Comparison of ENCODE assay signal across 9 cellular contexts in genomic region chr18:79952457-79952995, GRCh38. TPM values are rescaled to one million over a fixed set of nuclear protein-coding genes. Genes with fewer than 3 reads are reported as not detected.
A peak's percentile ranks its signal among the peaks of the same experiment; 100 is the strongest.
DNase-seq lines count a peak whose midpoint lies in the region; ATAC-seq and TF ChIP-seq lines count a peak whose summit lies in the region.
"Had no signal": no experiment of that assay in that cellular context is flagged by ENCODE, and none has a peak within 500 bp of the region (broad histone marks: within the 10 kb centered on the region; RNA-seq: fewer than 3 reads in every experiment).

No MANE protein-coding gene starts in this region.

- H3K36me3 Mint-ChIP-seq in T-cell, result peaks cover 7% of the 10 kb centered on the region

- peaks cover 34% of the 10 kb centered on the region for H3K79me2 ChIP-seq in DOHH2 (ENCODE audit: control insufficient read depth, low read length)

- peaks cover 22% of the 10 kb centered on the region for H3K36me3 ChIP-seq in DOHH2 (ENCODE audit: control insufficient read depth, low read length)
- H3K36me3 ChIP-seq in heart right ventricle, result peaks cover 0 to 20% (median 0%) of the 10 kb centered on the region in 9 donors
- H3K36me3 ChIP-seq in sigmoid colon, result peaks cover 0 to 7% (median 0%) of the 10 kb centered on the region in 4 donors

- ATAC-seq in T-cell (replicated peaks in 1 of 4), result no peak
- peak in 2 of 8 donors; percentile 1 to 58 for ATAC-seq in heart right ventricle
- ATAC-seq in HG03342 (IDR thresholded peaks at IDR 0.05; ENCODE audit: unreplicated experiment), result no peak
- ATAC-seq in HG02798 (IDR thresholded peaks at IDR 0.05; ENCODE audit: poor library complexity, unreplicated experiment), result no peak
- ATAC-seq in HG02588 (IDR thresholded peaks at IDR 0.05; ENCODE audit: unreplicated experiment), result no peak

- H3K27ac ChIP-seq in DOHH2 (ENCODE audit: low read depth, low read length) (no peak overlapping the region), heart right ventricle (peak overlapping the region in 2 of 10 donors; percentile 63 to 93), sigmoid colon (peak overlapping the region in 2 of 4 donors; percentile 87 to 88)

- POLR2A ChIA-PET in T-cell (lab: Charles Lee), result no interaction called here

- H3K4me3 Mint-ChIP-seq in T-cell, result peak overlapping the region; percentile 17 to 40 (median 28)

- no peak for TF ChIP-seq POLR2A in sigmoid colon (IDR thresholded peaks at IDR 0.05)

- no peak for TF ChIP-seq CTCF in DOHH2 (IDR thresholded peaks at IDR 0.05; ENCODE audit: low read depth, low read length, poor library complexity, severe bottlenecking)
- TF ChIP-seq CTCF in heart right ventricle (IDR thresholded peaks at IDR 0.05), result no peak
- TF ChIP-seq CTCF in sigmoid colon (IDR thresholded peaks at IDR 0.05), result no peak

- H3K27me3 ChIP-seq in DOHH2 (ENCODE audit: control insufficient read depth, low read length) (peaks cover 6% of the 10 kb centered on the region), heart right ventricle (no peaks in the 10 kb centered on the region), sigmoid colon (no peaks in the 10 kb centered on the region)

- WGBS in heart right ventricle, 2 donors, result 23 to 42% methylated on average over 43 of the region's 43 CpGs
- 11 to 25% methylated on average over 43 of the region's 43 CpGs for WGBS in sigmoid colon, 2 donors

- peaks cover 42% of the 10 kb centered on the region for H3K4me1 ChIP-seq in DOHH2 (ENCODE audit: control insufficient read depth, low read length)
- H3K4me1 ChIP-seq in heart right ventricle, result peaks cover 6 to 46% (median 30%) of the 10 kb centered on the region in 9 donors
- peaks cover 0 to 45% (median 30%) of the 10 kb centered on the region in 4 donors for H3K4me1 ChIP-seq in sigmoid colon

- H3K9me3 Mint-ChIP-seq in T-cell, result no peaks in the 10 kb centered on the region

- peak overlapping the region; percentile 76 for H3K4me3 ChIP-seq in DOHH2 (ENCODE audit: low read length)
- H3K4me3 ChIP-seq in heart right ventricle, result peak overlapping the region; percentile 57 to 95 (median 86)
- H3K4me3 ChIP-seq in sigmoid colon, result peak overlapping the region; percentile 39 to 100 (median 98)

- CTCF ChIA-PET in T-cell (lab: Charles Lee), result interaction anchor here in 1 of 2 donors (0.6 kb wide), 1 partner anchor 430 kb away, joined by 4 read pairs; no protein-coding TSS in a partner anchor

- intact Hi-C loops in heart right ventricle (cut with DNase I), result loop anchor here in 3 of 10 donors (5.0 to 10.0 kb wide), 4 partner anchors 35 to 558 kb away; partner anchors contain the start of genes RBFA (in 2 of the 3), NFATC1 (in 1 of the 3) and TXNL4A (in 1 of the 3)
- intact Hi-C loops in sigmoid colon (cut with DNase I), result loop anchor here (1.0 kb wide), 1 partner anchor 12 kb away; the partner anchor contains the start of gene HSBP1L1

- H3F3A ChIP-seq in DOHH2 (ENCODE audit: control insufficient read depth, insufficient read depth), result peaks cover 12% of the 10 kb centered on the region

- H3K4me2 ChIP-seq in DOHH2 (ENCODE audit: low read length), result peak overlapping the region; percentile 79

- H3K27ac Mint-ChIP-seq in T-cell, result no peak overlapping the region

- peaks cover 24 to 28% (median 27%) of the 10 kb centered on the region in 3 donors for H3K4me1 Mint-ChIP-seq in T-cell

- H3K9me3 ChIP-seq in DOHH2 (ENCODE audit: control insufficient read depth, insufficient read depth, low read length), result no peaks in the 10 kb centered on the region
- no peaks in the 10 kb centered on the region for H3K9me3 ChIP-seq in heart right ventricle
- no peaks in the 10 kb centered on the region for H3K9me3 ChIP-seq in sigmoid colon

- H3K9me2 ChIP-seq in DOHH2 (replicated peaks; ENCODE audit: control insufficient read depth, low read length), result no peaks in the 10 kb centered on the region

- DNase-seq in T-cell, result no peak
- peak in 1 of 2 donors; percentile 35 for DNase-seq in heart right ventricle
- DNase-seq in sigmoid colon, result no peak
- no peak for DNase-seq in OCI-M2 (lab: John Stamatoyannopoulos, UW; ENCODE audit: unreplicated experiment)
- DNase-seq: activated CD4-positive, alpha-beta T cell treated with anti-CD3 and anti-CD28 coated beads for 1 hour had no signal

- TF ChIP-seq EP300 in sigmoid colon (IDR thresholded peaks at IDR 0.05), result no peak

- H3K27me3 Mint-ChIP-seq in T-cell, result no peaks in the 10 kb centered on the region

- H4K20me1 ChIP-seq in DOHH2 (ENCODE audit: control insufficient read depth, insufficient read depth, low read depth, low read length), result peaks cover 18% of the 10 kb centered on the region

RNA-seq across cellular contexts. Expression of gene SLC66A2, which starts 1.1 kb away (rescaled TPM):
- 10 to 100 TPM; 28.4 to 66.5 (median 37.6) TPM for total RNA-seq in T-cell
- total RNA-seq in heart right ventricle, result 10 to 100 TPM; 21.4 to 31.0 (median 23.5) TPM
- 10 to 100 TPM; 28.4 to 32.3 TPM for polyA plus RNA-seq in heart right ventricle
- total RNA-seq in sigmoid colon, result 10 to 100 TPM; 27.3 to 33.2 (median 32.0) TPM
- polyA plus RNA-seq in sigmoid colon, result 10 to 100 TPM; 36.0 to 59.4 (median 49.2) TPM

RNA-seq across cellular contexts. Expression of gene HSBP1L1, which starts 11.9 kb away (rescaled TPM):
- 10 to 100 TPM; 17.3 to 26.6 (median 20.6) TPM for total RNA-seq in T-cell
- total RNA-seq in heart right ventricle, result 10 to 100 TPM in 2 of 10 donors, 1 to 10 TPM in 8; 4.1 to 12.9 (median 6.4) TPM
- polyA plus RNA-seq in heart right ventricle, result 10 to 100 TPM in 1 of 2 donors, 1 to 10 TPM in 1; 3.8 to 56.5 TPM
- total RNA-seq in sigmoid colon, result 10 to 100 TPM; 15.8 to 21.0 (median 19.3) TPM
- 10 to 100 TPM; 37.9 to 86.5 (median 51.1) TPM for polyA plus RNA-seq in sigmoid colon

RNA-seq across cellular contexts. Expression of gene TXNL4A, which starts 35.8 kb away (rescaled TPM):
- total RNA-seq in T-cell, result 10 to 100 TPM; 61.2 to 77.8 (median 72.7) TPM
- total RNA-seq in heart right ventricle, result 100 to 1,000 TPM in 1 of 10 donors, 10 to 100 TPM in 9; 63.3 to 115 (median 87.2) TPM
- polyA plus RNA-seq in heart right ventricle, result 100 to 1,000 TPM; 115 to 144 TPM
- total RNA-seq in sigmoid colon, result 10 to 100 TPM; 16.9 to 32.9 (median 27.1) TPM
- polyA plus RNA-seq in sigmoid colon, result 10 to 100 TPM; 72.9 to 85.3 (median 85.3) TPM
